ENCODE assay signal across 21 cellular contexts in genomic region chr17:36884495-36885160, GRCh38. TPM values are rescaled to one million over a fixed set of nuclear protein-coding genes. Genes with fewer than 3 reads are reported as not detected.
DNase-seq lines count a peak whose midpoint lies in the region; ATAC-seq, FAIRE-seq and TF ChIP-seq lines count a peak whose summit lies in the region.
"Had no signal": no experiment of that assay in that cellular context is flagged by ENCODE, and none has a peak within 500 bp of the region (broad histone marks: within the 10 kb centered on the region; RNA-seq: fewer than 3 reads in every experiment).

No MANE protein-coding gene starts in this region.

- H3K4ac ChIP-seq in H9 (ENCODE audit: low read depth, low read length): no peak overlapping the region

- no peak overlapping the region for H4K8ac ChIP-seq in H9 (replicated peaks; ENCODE audit: insufficient read length, low read depth, low read length)

- H3K9ac ChIP-seq in H9 (ENCODE audit: extremely low read depth, insufficient read length, low read length) (no peak overlapping the region), astrocyte (ENCODE audit: low read length) (no peak overlapping the region), iPS-20b (ENCODE audit: low read depth, low read length) (no peak overlapping the region; the same call in 1 of the 2 replicates)
- H3K9ac ChIP-seq: GM23248 had no signal

- no peak overlapping the region for H3K23ac ChIP-seq in H9 (ENCODE audit: insufficient read length, low read depth, low read length)

- no peak overlapping the region for H3K18ac ChIP-seq in H9 (ENCODE audit: insufficient read length, low read depth, low read length)

- H4K20me1 ChIP-seq in H9 (ENCODE audit: control insufficient read depth, insufficient read depth, insufficient read length): no peaks in the 10 kb centered on the region
- no peaks in the 10 kb centered on the region for H4K20me1 ChIP-seq in astrocyte (ENCODE audit: insufficient read depth, low read length)

- FAIRE-seq in astrocyte (lab: Jason Lieb, UNC) (no peak), GM19239 (lab: Jason Lieb, UNC) (no peak)
- FAIRE-seq: GM12878 had no signal

- H3K56ac ChIP-seq in H9 (ENCODE audit: insufficient read length, low read depth, low read length): no peak overlapping the region

- no peak overlapping the region for H3T11ph ChIP-seq in H9 (ENCODE audit: low read length)

- H2BK12ac ChIP-seq in H9 (ENCODE audit: insufficient read length, low read depth, low read length): no peak overlapping the region

- no peak overlapping the region for H4K5ac ChIP-seq in H9 (ENCODE audit: insufficient read length, low read depth, low read length)

- H2BK120ac ChIP-seq in H9 (ENCODE audit: low read depth, low read length, poor library complexity, severe bottlenecking): no peak overlapping the region

- peaks cover 4 to 27% of the 10 kb centered on the region in 2 experiments for H3K4me1 Mint-ChIP-seq in H9
- H3K4me1 Mint-ChIP-seq in astrocyte (ENCODE audit: low read depth, unreplicated experiment): no peaks in the 10 kb centered on the region
- no peaks in the 10 kb centered on the region for H3K4me1 Mint-ChIP-seq in stimulated activated memory B cell treated with anti-CD40 and anti-IgM and Interleukin-4, amounts not matched to agents 10 μg/mL and 1 μg/mL and 100 μg/mL, for 72 hours

- no peak overlapping the region for H2BK20ac ChIP-seq in H9 (ENCODE audit: low read depth, low read length, poor library complexity, severe bottlenecking)

- H2AFZ ChIP-seq in H9 (ENCODE audit: low read length): no peak overlapping the region
- H2AFZ ChIP-seq in astrocyte (ENCODE audit: low read depth, low read length): peak overlapping the region; percentile 47
- H2AFZ ChIP-seq: GM23248 had no signal

- no peak overlapping the region for H4K91ac ChIP-seq in H9 (ENCODE audit: insufficient read length, low read depth, low read length)

- H3K4me2 ChIP-seq in H9 (ENCODE audit: insufficient read depth, insufficient read length, low read length) (no peak overlapping the region), astrocyte (ENCODE audit: low read length) (peak overlapping the region; percentile 15)

- no peaks in the 10 kb centered on the region for H3K23me2 ChIP-seq in H9 (ENCODE audit: insufficient read length, low read depth, low read length, poor library complexity, severe bottlenecking)

- no peak overlapping the region for H2BK15ac ChIP-seq in H9 (ENCODE audit: low read depth, low read length)

- H3K9me3 Mint-ChIP-seq in H9: peaks cover 9 to 12% of the 10 kb centered on the region in 2 experiments; a peak in 4 of 5 replicates
- H3K9me3 Mint-ChIP-seq in astrocyte (ENCODE audit: unreplicated experiment): peaks cover 11% of the 10 kb centered on the region
- H3K9me3 Mint-ChIP-seq in stimulated activated memory B cell treated with anti-CD40 and anti-IgM and Interleukin-4, amounts not matched to agents 10 μg/mL and 1 μg/mL and 100 μg/mL, for 72 hours: peaks cover 6% of the 10 kb centered on the region

- no peaks in the 10 kb centered on the region for H3K9me3 ChIP-seq in H9 (ENCODE audit: control insufficient read depth, low read depth, low read length)
- peaks cover 2% of the 10 kb centered on the region for H3K9me3 ChIP-seq in astrocyte (ENCODE audit: insufficient read depth, low read depth, low read length)
- peaks cover 6% of the 10 kb centered on the region for H3K9me3 ChIP-seq in iPS-20b (ENCODE audit: insufficient read depth, low read depth, low read length)

- no peaks in the 10 kb centered on the region for H3K79me1 ChIP-seq in H9 (ENCODE audit: insufficient read depth, low read depth, low read length, poor library complexity, severe bottlenecking)

- H3K36me3 ChIP-seq in astrocyte (ENCODE audit: insufficient read depth, low read length): no peaks in the 10 kb centered on the region
- H3K36me3 ChIP-seq in iPS-20b (ENCODE audit: insufficient read depth, low read depth, low read length): no peaks in the 10 kb centered on the region

- intact Hi-C loops in posterior vena cava (cut with DNase I): no loop called here

- no peak overlapping the region for H2BK5ac ChIP-seq in H9 (ENCODE audit: insufficient read length, low read length)

- H3K27ac Mint-ChIP-seq in H9 (no peak overlapping the region; a peak in 1 of 7 replicates), astrocyte (ENCODE audit: unreplicated experiment) (no peak overlapping the region)
- H3K27ac Mint-ChIP-seq in stimulated activated memory B cell treated with anti-CD40 and anti-IgM and Interleukin-4, amounts not matched to agents 10 μg/mL and 1 μg/mL and 100 μg/mL, for 72 hours: no peak overlapping the region
- H3K27ac Mint-ChIP-seq: CD4-positive, alpha-beta T cell had no signal

- no peak overlapping the region for H2AK5ac ChIP-seq in H9 (ENCODE audit: insufficient read length, low read length)

- H3K4me1 ChIP-seq in H9 (ENCODE audit: insufficient read depth, low read length) (no peaks in the 10 kb centered on the region), astrocyte (ENCODE audit: insufficient read depth, low read length) (peaks cover 4% of the 10 kb centered on the region), iPS-20b (ENCODE audit: insufficient read depth, low read length) (no peaks in the 10 kb centered on the region; the same call in 1 of the 2 replicates)

- peaks cover 10% of the 10 kb centered on the region for H3K27me3 Mint-ChIP-seq in H9 (ENCODE audit: low read depth)
- H3K27me3 Mint-ChIP-seq in astrocyte (ENCODE audit: low read depth, unreplicated experiment): peaks cover 36% of the 10 kb centered on the region
- peaks cover 46% of the 10 kb centered on the region for H3K27me3 Mint-ChIP-seq in stimulated activated memory B cell treated with anti-CD40 and anti-IgM and Interleukin-4, amounts not matched to agents 10 μg/mL and 1 μg/mL and 100 μg/mL, for 72 hours

- H3K79me2 ChIP-seq in H9 (ENCODE audit: insufficient read depth, low read length) (no peaks in the 10 kb centered on the region), astrocyte (ENCODE audit: insufficient read depth, low read length) (no peaks in the 10 kb centered on the region)

- ATAC-seq in stimulated activated memory B cell treated with anti-CD40 and anti-IgM and Interleukin-4, amounts not matched to agents 10 μg/mL and 1 μg/mL and 100 μg/mL, for 72 hours: peak; percentile 39
- ATAC-seq: GM12878 had no signal

- peaks cover 1 to 13% (median 2%) of the 10 kb centered on the region in 3 experiments; a peak in 6 of 7 replicates for H3K36me3 Mint-ChIP-seq in H9 (ENCODE audit: insufficient read depth in 1 of 3, low read depth in 3 of 3)
- H3K36me3 Mint-ChIP-seq in astrocyte (ENCODE audit: low read depth, unreplicated experiment): peaks cover 8% of the 10 kb centered on the region
- H3K36me3 Mint-ChIP-seq in stimulated activated memory B cell treated with anti-CD40 and anti-IgM and Interleukin-4, amounts not matched to agents 10 μg/mL and 1 μg/mL and 100 μg/mL, for 72 hours: no peaks in the 10 kb centered on the region

- H3K27me3 ChIP-seq in H9 (ENCODE audit: insufficient read depth, low read length): no peaks in the 10 kb centered on the region
- peaks cover 15% of the 10 kb centered on the region for H3K27me3 ChIP-seq in astrocyte (ENCODE audit: insufficient read depth, low read length)
- peaks cover 5% of the 10 kb centered on the region for H3K27me3 ChIP-seq in iPS-20b (ENCODE audit: insufficient read depth, low read length)

- WGBS in H9 (ENCODE audit: extremely low coverage, insufficient read length, low lambda C conversion rate): no CpG with 5 or more reads among the region's 27 CpGs

- H3K4me3 Mint-ChIP-seq in H9: 0 out of 5 replicates have a peak overlapping the region, but pooled peaks of 1 of the 2 experiments have one; percentile 39
- H3K4me3 Mint-ChIP-seq in astrocyte (ENCODE audit: unreplicated experiment): no peak overlapping the region
- no peak overlapping the region for H3K4me3 Mint-ChIP-seq in stimulated activated memory B cell treated with anti-CD40 and anti-IgM and Interleukin-4, amounts not matched to agents 10 μg/mL and 1 μg/mL and 100 μg/mL, for 72 hours
- H3K4me3 Mint-ChIP-seq: CD4-positive, alpha-beta T cell had no signal

- H3K4me3 ChIP-seq in astrocyte (ENCODE audit: insufficient read depth, low read depth, low read length): no peak overlapping the region
- peak overlapping the region; percentile 45; the same call in 1 of the 2 replicates for H3K4me3 ChIP-seq in iPS-20b (ENCODE audit: low read length)
- H3K4me3 ChIP-seq: GM12878, GM23248, SK-N-MC had no signal

- peak; percentile 59 for DNase-seq in H9
- DNase-seq in astrocyte (ENCODE audit: low read depth): no peak
- DNase-seq in posterior vena cava (ENCODE audit: low spot score): no peak
- DNase-seq in germinal center (ENCODE audit: low spot score): no peak
- no peak for DNase-seq in GM19239 (ENCODE audit: insufficient read length, low spot score)
- no peak for DNase-seq in DMS153 treated with DMSO at 0.1 percent for 48 hours (lab: John Stamatoyannopoulos, UW; ENCODE audit: unreplicated experiment)
- DNase-seq: CD4-positive, alpha-beta T cell; DMS53; EL; GM23248; KG1; NCI-H1417; NCI-H187 treated with DMSO at 0.1 percent for 48 hours; NCI-H2227 treated with DMSO at 0.1 percent for 48 hours; NCI-H510A treated with DMSO at 0.1 percent for 48 hours; NCI-H774; SHP77 had no signal

- no peak overlapping the region for H3K14ac ChIP-seq in H9 (ENCODE audit: insufficient read depth, low read length)

- no peak overlapping the region for H3K27ac ChIP-seq in H9 (ENCODE audit: insufficient read length, low read depth, low read length)
- H3K27ac ChIP-seq in astrocyte (ENCODE audit: low read depth, low read length): no peak overlapping the region
- no peak overlapping the region for H3K27ac ChIP-seq in iPS-20b (ENCODE audit: low read length)
- H3K27ac ChIP-seq: GM23248, SK-N-MC had no signal

- TF ChIP-seq CTCF in H9 (conservative IDR thresholded peaks at IDR 0.05) (no peak), astrocyte (IDR thresholded peaks at IDR 0.05; ENCODE audit: insufficient read depth, low read depth, low read length) (no peak)

RNA-seq across cellular contexts. Expression of gene LHX1, which starts 52.6 kb away (rescaled TPM):
- total RNA-seq in H9 (2021): 0.20 and 0.22 TPM in 2 replicates
- total RNA-seq in astrocyte: 10.8 and 11.8 TPM in 2 replicates
- not detected for total RNA-seq in posterior vena cava
- total RNA-seq: CD4-positive, alpha-beta T cell; GM12878; GM23248 had no signal
